ENCODE assay signal across 13 cellular contexts in genomic region chrX:153878969-153879653, GRCh38. TPM values are rescaled to one million over a fixed set of nuclear protein-coding genes. Genes with fewer than 3 reads are reported as not detected.
DNase-seq lines count a peak whose midpoint lies in the region; ATAC-seq and TF ChIP-seq lines count a peak whose summit lies in the region.
"Had no signal": no experiment of that assay in that cellular context is flagged by ENCODE, and none has a peak within 500 bp of the region (broad histone marks: within the 10 kb centered on the region; RNA-seq: fewer than 3 reads in every experiment).

No MANE protein-coding gene starts in this region.

- POLR2A ChIA-PET in activated B cell treated with CpG ODN at 0.5 μM for 24 hours (lab: Charles Lee), result interaction anchor here (0.5 to 0.6 kb wide), 3 partner anchors 66 to 281 kb away, joined by 3 to 4 read pairs (median 3); no protein-coding TSS in a partner anchor

- H3K4me3 Mint-ChIP-seq in activated B cell treated with CpG ODN at 0.5 μM for 24 hours (peak overlapping the region; percentile 4), natural killer cell (no peak overlapping the region)

- H3K27me3 Mint-ChIP-seq in activated B cell treated with CpG ODN at 0.5 μM for 24 hours (peaks cover 21% of the 10 kb centered on the region), natural killer cell (ENCODE audit: low read depth in 2 of 2) (peaks cover 26 to 28% of the 10 kb centered on the region in 2 donors)

- no peaks in the 10 kb centered on the region for H3K36me3 Mint-ChIP-seq in activated B cell treated with CpG ODN at 0.5 μM for 24 hours (ENCODE audit: low read depth)
- H3K36me3 Mint-ChIP-seq in natural killer cell, result no peaks in the 10 kb centered on the region

- CTCF ChIA-PET in activated B cell treated with CpG ODN at 0.5 μM for 24 hours (lab: Charles Lee), result no interaction called here

- H3K27ac Mint-ChIP-seq in activated B cell treated with CpG ODN at 0.5 μM for 24 hours (no peak overlapping the region), natural killer cell (no peak overlapping the region)

- peak; percentile 6 for DNase-seq in NCI-H128 (lab: John Stamatoyannopoulos, UW; ENCODE audit: unreplicated experiment)
- DNase-seq in activated B cell treated with CpG ODN at 0.5 μM for 24 hours, result no peak
- no peak for DNase-seq in natural killer cell
- DNase-seq in activated CD8-positive, alpha-beta memory T cell treated with anti-CD3 and anti-CD28 coated beads, Interleukin-2, amount 50 U/mL, for 4 hours, result no peak
- DNase-seq in C1 segment of cervical spinal cord (lab: John Stamatoyannopoulos, UW), result no peak
- DNase-seq: activated CD4-positive, alpha-beta T cell treated with anti-CD3 and anti-CD28 coated beads, Interleukin-2, amount 50 U/mL, for 4 hours; GDM1; hippocampal formation; OCI-M1 had no signal

- TF ChIP-seq CTCF in activated B cell treated with CpG ODN at 0.5 μM for 24 hours (IDR thresholded peaks at IDR 0.05), result no peak
- TF ChIP-seq CTCF in natural killer cell (IDR thresholded peaks at IDR 0.05), result no peak

- ATAC-seq in activated B cell treated with CpG ODN at 0.5 μM for 24 hours (ENCODE audit: low read depth) (peak; percentile 10), natural killer cell (peak in 2 of 3 donors; percentile 54 to 67), HG02571 (IDR thresholded peaks at IDR 0.05; ENCODE audit: unreplicated experiment) (no peak), HG02938 (IDR thresholded peaks at IDR 0.05; ENCODE audit: unreplicated experiment) (no peak)

- peaks cover 55% of the 10 kb centered on the region for H3K4me1 ChIP-seq in ES-I3 (ENCODE audit: insufficient read depth, low read length)

- no peaks in the 10 kb centered on the region for H3K36me3 ChIP-seq in ES-I3 (ENCODE audit: insufficient read depth, low read length)

- intact Hi-C loops in activated B cell treated with CpG ODN at 0.5 μM for 24 hours (cut with micrococcal nuclease), result no loop called here
- intact Hi-C loops in natural killer cell (cut with micrococcal nuclease), result no loop called here

- H3K9ac ChIP-seq in ES-I3 (ENCODE audit: low read depth, low read length), result peak overlapping the region; percentile 30; the same call in 1 of the 2 replicates

- H3K4me1 Mint-ChIP-seq in activated B cell treated with CpG ODN at 0.5 μM for 24 hours, result peaks cover 16% of the 10 kb centered on the region
- H3K4me1 Mint-ChIP-seq in natural killer cell, result peaks cover 0 to 16% of the 10 kb centered on the region in 2 donors

- H3K9me3 ChIP-seq in ES-I3 (ENCODE audit: control insufficient read depth, insufficient read depth, low read length), result no peaks in the 10 kb centered on the region

- no peaks in the 10 kb centered on the region for H3K9me3 Mint-ChIP-seq in activated B cell treated with CpG ODN at 0.5 μM for 24 hours
- H3K9me3 Mint-ChIP-seq in natural killer cell, result no peaks in the 10 kb centered on the region

RNA-seq across cellular contexts. Expression of gene L1CAM, which starts 6.9 kb away (rescaled TPM):
- total RNA-seq in activated B cell treated with CpG ODN at 0.5 μM for 24 hours (7.3 and 11.0 TPM in 2 replicates), natural killer cell (under 1 TPM in 2 of 3 donors, not detected in 1; 0.23 to 0.98 TPM)

RNA-seq across cellular contexts. Expression of gene AVPR2, which starts 25.4 kb away (rescaled TPM):
- total RNA-seq in activated B cell treated with CpG ODN at 0.5 μM for 24 hours (not detected in 2 replicates), natural killer cell (not detected)
- total RNA-seq: chondrocyte had no signal

RNA-seq across cellular contexts. Expression of gene ARHGAP4, which starts 47.0 kb away (rescaled TPM):
- 151 and 158 TPM in 2 replicates for total RNA-seq in activated B cell treated with CpG ODN at 0.5 μM for 24 hours
- 100 to 1,000 TPM; 352 to 398 (median 384) TPM for total RNA-seq in natural killer cell

RNA-seq across cellular contexts. Expression of gene PDZD4, which starts 48.8 kb away (rescaled TPM):
- 0.07 TPM in 1 of 2 replicates, not detected in the other for total RNA-seq in activated B cell treated with CpG ODN at 0.5 μM for 24 hours
- 100 to 1,000 TPM; 101 to 177 (median 157) TPM for total RNA-seq in natural killer cell

RNA-seq across cellular contexts. Expression of gene NAA10, which starts 55.7 kb away (rescaled TPM):
- 94.8 and 109 TPM in 2 replicates for total RNA-seq in activated B cell treated with CpG ODN at 0.5 μM for 24 hours
- 10 to 100 TPM; 63.4 to 82.3 (median 73.1) TPM for total RNA-seq in natural killer cell

Comparison
In these comparisons a context has a peak if more than half of its experiments do, and no peak if none do; other contexts are left out.
1. ATAC-seq: peak in activated B cell treated with CpG ODN at 0.5 μM for 24 hours (single experiment) and natural killer cell (2 of 3); none in HG02571 (single experiment) and HG02938 (single experiment).